Comparison of ENCODE assay signal across 24 cellular contexts in the genomic region with DNA sequence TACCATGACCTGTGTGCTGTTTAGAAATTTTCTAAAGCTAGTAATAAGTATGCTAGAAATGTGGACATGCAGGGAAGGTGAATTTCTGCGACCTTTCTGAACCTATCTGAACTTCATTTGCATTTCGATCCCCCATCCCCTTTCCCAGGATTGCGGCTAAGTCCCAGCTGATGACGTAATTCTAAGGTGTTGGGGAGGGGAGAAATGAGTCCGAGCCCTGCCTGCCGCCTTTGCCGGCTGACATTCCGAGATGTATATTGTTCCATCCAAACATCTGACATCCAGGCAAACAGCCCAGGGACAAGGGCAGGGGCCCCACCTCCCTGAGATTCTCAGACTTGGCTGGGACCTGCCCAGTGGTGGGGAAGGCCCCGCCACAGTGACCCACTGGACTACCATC.
A peak's percentile ranks its signal among the peaks of the same experiment; 100 is the strongest.
DNase-seq lines count a peak whose midpoint lies in the region; ATAC-seq, FAIRE-seq and TF ChIP-seq lines count a peak whose summit lies in the region.
"Had no signal": no experiment of that assay in that cellular context is flagged by ENCODE, and none has a peak within 500 bp of the region (broad histone marks: within the 10 kb centered on the region; RNA-seq: fewer than 3 reads in every experiment).

No MANE protein-coding gene starts in this region.

- no peak overlapping the region for H3K23ac ChIP-seq in mesendoderm (ENCODE audit: low read length)
- no peak overlapping the region for H3K23ac ChIP-seq in trophoblast cell (ENCODE audit: low read length)

- H4K20me1 ChIP-seq in HepG2 (ENCODE audit: insufficient read depth, low read length) = no peaks in the 10 kb centered on the region
- H4K20me1 ChIP-seq: BLaER1 treated with 17β-estradiol and CSF1 and Interleukin-3, amounts not matched to agents 10 nM and 100 nM had no signal

- H3K27me3 Mint-ChIP-seq in WTC11 (ENCODE audit: low read depth) (no peaks in the 10 kb centered on the region; the same call in 1 of the 2 replicates), Calu3 (ENCODE audit: unreplicated experiment) (peaks cover 14% of the 10 kb centered on the region)

- no peak overlapping the region for H3K18ac ChIP-seq in mesendoderm (ENCODE audit: low read length)
- no peak overlapping the region for H3K18ac ChIP-seq in trophoblast cell (ENCODE audit: low read length)

- H3K27me3 ChIP-seq in HepG2 (ENCODE audit: control insufficient read depth in 1 of 2, insufficient read depth in 2 of 2, low read length in 2 of 2) = peaks cover 0 to 15% of the 10 kb centered on the region in 2 experiments; a peak in 2 of 5 replicates
- H3K27me3 ChIP-seq in right lobe of liver = no peaks in the 10 kb centered on the region
- no peaks in the 10 kb centered on the region for H3K27me3 ChIP-seq in mesendoderm (ENCODE audit: insufficient read depth, low read length, poor library complexity)
- no peaks in the 10 kb centered on the region for H3K27me3 ChIP-seq in trophoblast cell (ENCODE audit: insufficient read depth, low read length)
- H3K27me3 ChIP-seq: BE2C; BLaER1 treated with 17β-estradiol and CSF1 and Interleukin-3, amounts not matched to agents 10 nM and 100 nM had no signal

- H3K27ac ChIP-seq in HepG2 (ENCODE audit: extremely low read length, insufficient read depth, low read length) (no peak overlapping the region), right lobe of liver (no peak overlapping the region), mesendoderm (ENCODE audit: low read depth, low read length) (no peak overlapping the region), trophoblast cell (ENCODE audit: low read depth, low read length) (no peak overlapping the region)
- H3K27ac ChIP-seq: A549; BLaER1 treated with 17β-estradiol and CSF1 and Interleukin-3, amounts not matched to agents 10 nM and 100 nM had no signal

- H3K4me3 ChIP-seq in HepG2 (replicated peaks in 1 of 3; ENCODE audit: insufficient read depth in 1 of 3, low read depth in 2 of 3, low read length in 3 of 3) (no peak overlapping the region), right lobe of liver (no peak overlapping the region), mesendoderm (ENCODE audit: low read length) (no peak overlapping the region), trophoblast cell (ENCODE audit: low read depth, low read length) (no peak overlapping the region)
- H3K4me3 ChIP-seq: A549; BLaER1 treated with 17β-estradiol and CSF1 and Interleukin-3, amounts not matched to agents 10 nM and 100 nM had no signal

- H3K79me2 ChIP-seq in HepG2 (ENCODE audit: insufficient read depth, low read length) (no peaks in the 10 kb centered on the region), mesendoderm (ENCODE audit: control insufficient read depth, insufficient read depth, low read length) (no peaks in the 10 kb centered on the region), trophoblast cell (ENCODE audit: control insufficient read depth, insufficient read depth, low read length, poor library complexity) (no peaks in the 10 kb centered on the region)

- BruUV-seq in HepG2 (replicated peaks; lab: Mats Ljungman, UMichigan) (no TSS peak), Calu3 (replicated peaks; lab: Mats Ljungman, UMichigan) (no TSS peak)

- no peak overlapping the region for H2BK12ac ChIP-seq in trophoblast cell (ENCODE audit: low read length)

- no peak overlapping the region for H2BK5ac ChIP-seq in mesendoderm (ENCODE audit: low read length)
- H2BK5ac ChIP-seq in trophoblast cell (ENCODE audit: low read depth, low read length, poor library complexity) = no peak overlapping the region

- H2BK15ac ChIP-seq in mesendoderm (replicated peaks; ENCODE audit: low read depth) = no peak overlapping the region

- H2AFZ ChIP-seq in HepG2 (ENCODE audit: low read length) = no peak overlapping the region
- no peak overlapping the region for H2AFZ ChIP-seq in trophoblast cell (ENCODE audit: insufficient read depth, low read length, poor library complexity)

- H3K4me1 Mint-ChIP-seq in WTC11 (peaks cover 17% of the 10 kb centered on the region; the same call in 1 of the 2 replicates), Calu3 (ENCODE audit: low read depth, unreplicated experiment) (peaks cover 14% of the 10 kb centered on the region)
- H3K4me1 Mint-ChIP-seq: CD8-positive, alpha-beta memory T cell; H9 had no signal

- WGBS in HepG2 (ENCODE audit: low lambda C conversion rate) = 34% methylated on average over 8 of the region's 9 CpGs
- WGBS in right lobe of liver (ENCODE audit: insufficient coverage, low coverage, low lambda C conversion rate, missing lambda C conversion rate) = 88% methylated on average over 4 of the region's 9 CpGs
- WGBS in mesendoderm (ENCODE audit: extremely low coverage, insufficient coverage, low lambda C conversion rate) = no CpG with 5 or more reads among the region's 9 CpGs
- no CpG with 5 or more reads among the region's 9 CpGs for WGBS in trophoblast cell (ENCODE audit: extremely low coverage, insufficient coverage, insufficient read length)

- TF ChIP-seq POLR2A in HepG2 (IDR thresholded peaks at IDR 0.05; ENCODE audit: insufficient read depth in 1 of 2, low read depth in 2 of 2, low read length in 2 of 2) = no peak
- TF ChIP-seq POLR2A in right lobe of liver (IDR thresholded peaks at IDR 0.05) = no peak

- H3K9ac ChIP-seq in HepG2 (ENCODE audit: insufficient read depth, low read depth, low read length) = no peak overlapping the region
- no peak overlapping the region for H3K9ac ChIP-seq in mesendoderm (ENCODE audit: low read length)
- H3K9ac ChIP-seq in trophoblast cell (ENCODE audit: low read length) = no peak overlapping the region
- H3K9ac ChIP-seq: BLaER1 treated with 17β-estradiol and CSF1 and Interleukin-3, amounts not matched to agents 10 nM and 100 nM had no signal

- no peak overlapping the region for H3K4me2 ChIP-seq in HepG2 (ENCODE audit: low read depth, low read length)
- H3K4me2 ChIP-seq in mesendoderm (ENCODE audit: low read length) = no peak overlapping the region
- H3K4me2 ChIP-seq in trophoblast cell (ENCODE audit: low read length) = no peak overlapping the region
- H3K4me2 ChIP-seq: A549; BLaER1 treated with 17β-estradiol and CSF1 and Interleukin-3, amounts not matched to agents 10 nM and 100 nM had no signal

- H3K79me1 ChIP-seq in mesendoderm (ENCODE audit: low read length) (no peaks in the 10 kb centered on the region), trophoblast cell (ENCODE audit: low read length) (no peaks in the 10 kb centered on the region)

- H3K36me3 ChIP-seq in HepG2 (replicated peaks in 1 of 2; ENCODE audit: control insufficient read depth in 1 of 2, insufficient read depth in 2 of 2, low read length in 2 of 2) (no peaks in the 10 kb centered on the region), right lobe of liver (no peaks in the 10 kb centered on the region), mesendoderm (ENCODE audit: control insufficient read depth, insufficient read depth, low read length) (no peaks in the 10 kb centered on the region), trophoblast cell (ENCODE audit: control insufficient read depth in 1 of 2, insufficient read depth in 2 of 2, low read length in 2 of 2) (no peaks in the 10 kb centered on the region)
- H3K36me3 ChIP-seq: BE2C; BLaER1 treated with 17β-estradiol and CSF1 and Interleukin-3, amounts not matched to agents 10 nM and 100 nM had no signal

- H4K5ac ChIP-seq in mesendoderm (ENCODE audit: low read length) = no peak overlapping the region

- H4K91ac ChIP-seq in trophoblast cell (ENCODE audit: low read depth, low read length) = no peak overlapping the region

- intact Hi-C loops in HepG2 (cut with micrococcal nuclease; ENCODE audit: unreplicated experiment) = no loop called here
- intact Hi-C loops in right lobe of liver (cut with DNase I) = no loop called here
- intact Hi-C loops in Calu3 (cut with micrococcal nuclease; ENCODE audit: unreplicated experiment) = no loop called here

- POLR2A ChIA-PET in HepG2 (lab: Yijun Ruan, JAX) = no interaction called here
- POLR2A ChIA-PET in WTC11 (lab: Charles Lee) = no interaction called here

- H3K4me1 ChIP-seq in HepG2 (ENCODE audit: insufficient read depth, low read length) (no peaks in the 10 kb centered on the region), right lobe of liver (no peaks in the 10 kb centered on the region), mesendoderm (ENCODE audit: control insufficient read depth, low read depth, low read length) (no peaks in the 10 kb centered on the region), trophoblast cell (ENCODE audit: control insufficient read depth in 1 of 2, insufficient read depth in 2 of 2, low read length in 2 of 2) (no peaks in the 10 kb centered on the region)
- H3K4me1 ChIP-seq: BE2C had no signal

- DNase-seq in HepG2 (ENCODE audit: low spot score) = no peak
- DNase-seq in right lobe of liver = no peak
- DNase-seq in WTC11 (ENCODE audit: low spot score) = no peak
- peak; percentile 6 for DNase-seq in mesendoderm
- peak; percentile 23 to 86 for DNase-seq in trophoblast cell
- DNase-seq in glomerular visceral epithelial cell (ENCODE audit: extremely low spot score) = no peak
- DNase-seq in Calu3 = no peak
- DNase-seq: 8988T; ACHN; AML-193; BE2C; CD4-positive, alpha-beta T cell; CD8-positive, alpha-beta memory T cell; DMS79; EL; GF-D8; H9 had no signal

- TF ChIP-seq RAD21 in HepG2 (CRISPR knock-in tag; IDR thresholded peaks at IDR 0.05) = no peak

- in situ Hi-C loops in HepG2 (cut with HindIII; ENCODE audit: extremely low pct_ligation_motif_present, low pct_unique_long_range_greater_than_20kb) = no loop called here

- H4K12ac ChIP-seq in trophoblast cell (ENCODE audit: low read depth, low read length) = no peak overlapping the region

- H3K27ac Mint-ChIP-seq in WTC11 (no peak overlapping the region), Calu3 (ENCODE audit: unreplicated experiment) (no peak overlapping the region)
- H3K27ac Mint-ChIP-seq: CD14-positive monocyte; CD4-positive, alpha-beta T cell; CD8-positive, alpha-beta memory T cell; H9 had no signal

- no peak overlapping the region for H3K4me3 Mint-ChIP-seq in WTC11
- no peak overlapping the region for H3K4me3 Mint-ChIP-seq in Calu3 (ENCODE audit: low read depth, unreplicated experiment)
- H3K4me3 Mint-ChIP-seq: CD14-positive monocyte; CD4-positive, alpha-beta T cell; CD8-positive, alpha-beta memory T cell; H9 had no signal

- no peak for TF ChIP-seq CTCF in HepG2 (CRISPR knock-in tag; IDR thresholded peaks at IDR 0.05)
- no peak for TF ChIP-seq CTCF in right lobe of liver (IDR thresholded peaks at IDR 0.05)
- TF ChIP-seq CTCF in WTC11 (IDR thresholded peaks at IDR 0.05) = no peak
- no peak for TF ChIP-seq CTCF in Calu3 (IDR thresholded peaks at IDR 0.05; ENCODE audit: unreplicated experiment)

- H2AK5ac ChIP-seq in mesendoderm (ENCODE audit: low read length) (no peak overlapping the region), trophoblast cell (ENCODE audit: low read length) (no peak overlapping the region)

- H3K4ac ChIP-seq in mesendoderm (ENCODE audit: low read depth, low read length) = no peak overlapping the region
- no peak overlapping the region for H3K4ac ChIP-seq in trophoblast cell (ENCODE audit: low read depth, low read length)

- H3K36me3 Mint-ChIP-seq in WTC11 = no peaks in the 10 kb centered on the region
- H3K36me3 Mint-ChIP-seq in Calu3 (ENCODE audit: insufficient read depth, unreplicated experiment) = no peaks in the 10 kb centered on the region
- H3K36me3 Mint-ChIP-seq: CD14-positive monocyte; CD8-positive, alpha-beta memory T cell had no signal

- TF ChIP-seq EP300 in HepG2 (IDR thresholded peaks at IDR 0.05; ENCODE audit: low read depth in 2 of 2, low read length in 2 of 2) = no peak
- TF ChIP-seq EP300 in HepG2 (CRISPR knock-in tag; IDR thresholded peaks at IDR 0.05; ENCODE audit: borderline replicate concordance) = no peak

- FAIRE-seq in HepG2 (lab: Jason Lieb, UNC) = no peak
- FAIRE-seq: GM12891, GM18507 had no signal

- H3K9me3 ChIP-seq in HepG2 (ENCODE audit: low read length) (no peaks in the 10 kb centered on the region), right lobe of liver (no peaks in the 10 kb centered on the region), trophoblast cell (ENCODE audit: insufficient read depth, low read depth, low read length) (peaks cover 3% of the 10 kb centered on the region)
- H3K9me3 ChIP-seq: A549; BE2C; BLaER1 treated with 17β-estradiol and CSF1 and Interleukin-3, amounts not matched to agents 10 nM and 100 nM had no signal

- H3K14ac ChIP-seq in trophoblast cell (ENCODE audit: low read length) = no peak overlapping the region

- ATAC-seq in HepG2 (no peak), right lobe of liver (no peak), WTC11 (no peak), HG02610 (IDR thresholded peaks at IDR 0.05; ENCODE audit: unreplicated experiment) (no peak)
- ATAC-seq: A549, HCT116 had no signal

- H2BK120ac ChIP-seq in mesendoderm (ENCODE audit: low read depth, low read length) = no peak overlapping the region
- H2BK120ac ChIP-seq in trophoblast cell (ENCODE audit: insufficient read depth, low read length, poor library complexity) = no peak overlapping the region

- H4K8ac ChIP-seq in mesendoderm (ENCODE audit: low read depth, low read length) = no peak overlapping the region
- H4K8ac ChIP-seq in trophoblast cell (ENCODE audit: low read depth, low read length) = no peak overlapping the region

- no peaks in the 10 kb centered on the region for H3K9me3 Mint-ChIP-seq in WTC11
- no peaks in the 10 kb centered on the region for H3K9me3 Mint-ChIP-seq in Calu3 (ENCODE audit: low read depth, unreplicated experiment)
- H3K9me3 Mint-ChIP-seq: CD4-positive, alpha-beta T cell; CD8-positive, alpha-beta memory T cell; H9 had no signal

- CTCF ChIA-PET in HepG2 (lab: Yijun Ruan, JAX; ENCODE audit: low intra/inter-chr PET ratio, low total read pairs) (no interaction called here), WTC11 (lab: Charles Lee) (no interaction called here), Calu3 (lab: Charles Lee) (no interaction called here)

- H3K56ac ChIP-seq in mesendoderm (ENCODE audit: low read length) = no peak overlapping the region

Comparison
In these comparisons a context has a peak if more than half of its experiments do, and no peak if none do; other contexts are left out.
1. DNase-seq: peak in mesendoderm (single experiment) and trophoblast cell (2 of 2); none in HepG2 (single experiment), right lobe of liver (0 of 3), WTC11 (single experiment), glomerular visceral epithelial cell (single experiment) and Calu3 (single experiment).
2. Of the 50 proteins assayed by ChIP-seq in both HepG2 and WTC11: peak only in HepG2: none; only in WTC11: ZNF317; in both: none; in neither: 48; mixed calls (peak in some experiments, not most) for 1.